Comparison of ENCODE assay signal across 17 cellular contexts in the genomic region with DNA sequence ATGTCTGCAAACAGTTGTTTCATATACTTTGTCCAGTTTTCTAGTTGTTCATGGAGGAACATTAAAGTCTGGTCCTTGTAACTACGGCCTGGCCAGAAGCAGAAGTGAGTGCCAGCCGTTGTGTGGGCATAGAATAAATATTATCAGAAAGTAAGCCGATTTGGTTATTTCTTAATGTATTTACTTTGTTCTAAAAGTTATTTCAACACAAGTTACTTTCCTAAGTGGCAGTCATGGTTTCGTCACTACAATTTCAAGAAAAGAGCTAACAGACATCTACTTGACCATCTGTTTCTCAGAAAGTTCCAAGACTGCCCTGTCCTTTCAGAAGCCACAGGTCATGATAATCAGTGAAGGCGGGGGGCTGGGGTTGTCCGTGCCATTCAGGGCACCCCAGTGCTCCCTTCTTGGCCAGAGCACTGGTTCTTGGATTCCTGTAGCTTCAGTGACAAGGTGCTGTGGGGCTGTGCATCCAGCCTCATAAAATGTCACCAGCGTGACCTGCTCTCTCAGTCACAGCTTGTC. TPM values are rescaled to one million over a fixed set of nuclear protein-coding genes. Genes with fewer than 3 reads are reported as not detected.
DNase-seq lines count a peak whose midpoint lies in the region; TF ChIP-seq lines count a peak whose summit lies in the region.
"Had no signal": no experiment of that assay in that cellular context is flagged by ENCODE, and none has a peak within 500 bp of the region (broad histone marks: within the 10 kb centered on the region; RNA-seq: fewer than 3 reads in every experiment).

No MANE protein-coding gene starts in this region.

- no peak overlapping the region for H2BK12ac ChIP-seq in trophoblast cell (ENCODE audit: low read length)

- no peak overlapping the region for H2BK120ac ChIP-seq in trophoblast cell (ENCODE audit: insufficient read depth, low read length, poor library complexity)

- H2BK5ac ChIP-seq in trophoblast cell (ENCODE audit: low read depth, low read length, poor library complexity): no peak overlapping the region

- peak overlapping the region; percentile 81 to 83 for H3K9ac ChIP-seq in liver (ENCODE audit: low read depth in 1 of 2, low read length in 2 of 2)
- no peak overlapping the region for H3K9ac ChIP-seq in trophoblast cell (ENCODE audit: low read length)
- H3K9ac ChIP-seq: BLaER1 treated with 17β-estradiol and CSF1 and Interleukin-3, amounts not matched to agents 10 nM and 100 nM had no signal

- WGBS in liver: 44% methylated on average over 7 of the region's 7 CpGs
- 79% methylated on average over 7 of the region's 7 CpGs for WGBS in prostate gland
- no CpG with 5 or more reads among the region's 7 CpGs for WGBS in trophoblast cell (ENCODE audit: extremely low coverage, insufficient coverage, insufficient read length)

- TF ChIP-seq POLR2A in prostate gland (IDR thresholded peaks at IDR 0.05): no peak

- H3K4me1 ChIP-seq in liver (ENCODE audit: control insufficient read depth in 4 of 4, insufficient read depth in 4 of 4, low read length in 3 of 4) (peaks cover 14 to 78% (median 47%) of the 10 kb centered on the region in 4 donors), prostate gland (replicated peaks) (peaks cover 17% of the 10 kb centered on the region), trophoblast cell (ENCODE audit: control insufficient read depth in 1 of 2, insufficient read depth in 2 of 2, low read length in 2 of 2) (peaks cover 5 to 7% of the 10 kb centered on the region in 2 experiments)

- H3K18ac ChIP-seq in trophoblast cell (ENCODE audit: low read length): no peak overlapping the region

- H3K79me2 ChIP-seq in trophoblast cell (ENCODE audit: control insufficient read depth, insufficient read depth, low read length, poor library complexity): no peaks in the 10 kb centered on the region

- no peaks in the 10 kb centered on the region for H3K79me1 ChIP-seq in trophoblast cell (ENCODE audit: low read length)

- no peaks in the 10 kb centered on the region for H3K27me3 ChIP-seq in liver (ENCODE audit: control insufficient read depth in 4 of 4, insufficient read depth in 4 of 4, low read length in 3 of 4)
- H3K27me3 ChIP-seq in prostate gland (replicated peaks; ENCODE audit: insufficient read depth): no peaks in the 10 kb centered on the region
- no peaks in the 10 kb centered on the region for H3K27me3 ChIP-seq in trophoblast cell (ENCODE audit: insufficient read depth, low read length)
- H3K27me3 ChIP-seq: BLaER1 treated with 17β-estradiol and CSF1 and Interleukin-3, amounts not matched to agents 10 nM and 100 nM had no signal

- H2AFZ ChIP-seq in trophoblast cell (ENCODE audit: insufficient read depth, low read length, poor library complexity): no peak overlapping the region

- no peak overlapping the region for H3K4ac ChIP-seq in trophoblast cell (ENCODE audit: low read depth, low read length)

- peak; percentile 34 for DNase-seq in MV-4-11 (lab: John Stamatoyannopoulos, UW)
- no peak for DNase-seq in prostate gland (ENCODE audit: low spot score)
- DNase-seq in trophoblast cell: no peak
- no peak for DNase-seq in NAMALWA (ENCODE audit: low spot score)
- no peak for DNase-seq in glomerular visceral epithelial cell (ENCODE audit: extremely low spot score)
- DNase-seq: GOT3, KBM-7, NCI-H1048, NCI-H1436, NCI-H1930, NCI-H345, NCI-H524 treated with DMSO at 0.1 percent for 48 hours, PC-3, RPMI8226 had no signal

- no peak overlapping the region for H4K12ac ChIP-seq in trophoblast cell (ENCODE audit: low read depth, low read length)

- H3K4me2 ChIP-seq in trophoblast cell (ENCODE audit: low read length): no peak overlapping the region
- H3K4me2 ChIP-seq: BLaER1 treated with 17β-estradiol and CSF1 and Interleukin-3, amounts not matched to agents 10 nM and 100 nM had no signal

- no peak overlapping the region for H4K8ac ChIP-seq in trophoblast cell (ENCODE audit: low read depth, low read length)

- no peak overlapping the region for H2AK5ac ChIP-seq in trophoblast cell (ENCODE audit: low read length)

- H3K23ac ChIP-seq in trophoblast cell (ENCODE audit: low read length): no peak overlapping the region

- TF ChIP-seq CTCF in C4-2B (conservative IDR thresholded peaks at IDR 0.05) (no peak), liver (IDR thresholded peaks at IDR 0.05; ENCODE audit: low read depth, low read length, missing input control) (no peak), prostate gland (IDR thresholded peaks at IDR 0.05) (no peak)

- peak overlapping the region; percentile 100 for H3K27ac ChIP-seq in C4-2B
- H3K27ac ChIP-seq in liver (ENCODE audit: low read depth in 1 of 2, low read length in 2 of 2): peak overlapping the region; percentile 89 to 93
- peak overlapping the region; percentile 90 to 99 for H3K27ac ChIP-seq in prostate gland
- no peak overlapping the region for H3K27ac ChIP-seq in trophoblast cell (ENCODE audit: low read depth, low read length)
- H3K27ac ChIP-seq: BLaER1 treated with 17β-estradiol and CSF1 and Interleukin-3, amounts not matched to agents 10 nM and 100 nM had no signal

- intact Hi-C loops in prostate gland (cut with DNase I): no loop called here

- H3K4me3 ChIP-seq in liver (ENCODE audit: low read depth in 1 of 3, low read length in 3 of 3): no peak overlapping the region
- H3K4me3 ChIP-seq in prostate gland: no peak overlapping the region
- no peak overlapping the region for H3K4me3 ChIP-seq in trophoblast cell (ENCODE audit: low read depth, low read length)
- H3K4me3 ChIP-seq: BLaER1 treated with 17β-estradiol and CSF1 and Interleukin-3, amounts not matched to agents 10 nM and 100 nM had no signal

- H3K36me3 ChIP-seq in liver (ENCODE audit: control insufficient read depth in 4 of 4, insufficient read depth in 3 of 4, low read depth in 1 of 4, low read length in 3 of 4) (no peaks in the 10 kb centered on the region), prostate gland (no peaks in the 10 kb centered on the region), trophoblast cell (ENCODE audit: control insufficient read depth in 1 of 2, insufficient read depth in 2 of 2, low read length in 2 of 2) (peaks cover 13 to 14% of the 10 kb centered on the region in 2 experiments)

- H3K9me3 ChIP-seq in liver (ENCODE audit: control insufficient read depth in 4 of 4, low read length in 3 of 4): no peaks in the 10 kb centered on the region
- H3K9me3 ChIP-seq in prostate gland: no peaks in the 10 kb centered on the region
- no peaks in the 10 kb centered on the region for H3K9me3 ChIP-seq in trophoblast cell (ENCODE audit: insufficient read depth, low read depth, low read length)
- H3K9me3 ChIP-seq: BLaER1 treated with 17β-estradiol and CSF1 and Interleukin-3, amounts not matched to agents 10 nM and 100 nM had no signal

- H3K14ac ChIP-seq in trophoblast cell (ENCODE audit: low read length): no peak overlapping the region

- no peak for TF ChIP-seq RAD21 in liver (IDR thresholded peaks at IDR 0.05)

- H4K91ac ChIP-seq in trophoblast cell (ENCODE audit: low read depth, low read length): no peak overlapping the region

TF ChIP-seq in liver, 16 proteins besides CTCF, POLR2A, EP300 and RAD21 (continues in another document):
- TF ChIP-seq HNF4G (IDR thresholded peaks at IDR 0.05): no peak
- TF ChIP-seq YY1 (IDR thresholded peaks at IDR 0.05): peak; percentile 51
- TF ChIP-seq, protein P1, sequence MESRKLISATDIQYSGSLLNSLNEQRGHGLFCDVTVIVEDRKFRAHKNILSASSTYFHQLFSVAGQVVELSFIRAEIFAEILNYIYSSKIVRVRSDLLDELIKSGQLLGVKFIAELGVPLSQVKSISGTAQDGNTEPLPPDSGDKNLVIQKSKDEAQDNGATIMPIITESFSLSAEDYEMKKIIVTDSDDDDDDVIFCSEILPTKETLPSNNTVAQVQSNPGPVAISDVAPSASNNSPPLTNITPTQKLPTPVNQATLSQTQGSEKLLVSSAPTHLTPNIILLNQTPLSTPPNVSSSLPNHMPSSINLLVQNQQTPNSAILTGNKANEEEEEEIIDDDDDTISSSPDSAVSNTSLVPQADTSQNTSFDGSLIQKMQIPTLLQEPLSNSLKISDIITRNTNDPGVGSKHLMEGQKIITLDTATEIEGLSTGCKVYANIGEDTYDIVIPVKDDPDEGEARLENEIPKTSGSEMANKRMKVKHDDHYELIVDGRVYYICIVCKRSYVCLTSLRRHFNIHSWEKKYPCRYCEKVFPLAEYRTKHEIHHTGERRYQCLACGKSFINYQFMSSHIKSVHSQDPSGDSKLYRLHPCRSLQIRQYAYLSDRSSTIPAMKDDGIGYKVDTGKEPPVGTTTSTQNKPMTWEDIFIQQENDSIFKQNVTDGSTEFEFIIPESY (IDR thresholded peaks at IDR 0.05): no peak
- peak; percentile 31 for TF ChIP-seq FOXA2 (IDR thresholded peaks at IDR 0.05)
- no peak for TF ChIP-seq NR2F2 (IDR thresholded peaks at IDR 0.05)
- peak; percentile 53 for TF ChIP-seq FOXA1 (IDR thresholded peaks at IDR 0.05)
- TF ChIP-seq RXRA (IDR thresholded peaks at IDR 0.05): peak; percentile 21 to 81
- no peak for TF ChIP-seq EGR1 (IDR thresholded peaks at IDR 0.05; ENCODE audit: low read depth in 2 of 2)

RNA-seq across cellular contexts. Expression of a gene that starts 14.9 kb away (rescaled TPM):
- total RNA-seq in liver: 100 to 1,000 TPM; 184 to 229 TPM
- polyA plus RNA-seq in liver: 10 to 100 TPM; 53.1 to 75.3 TPM
- total RNA-seq in prostate gland: 100 to 1,000 TPM; 192 to 388 TPM
- polyA plus RNA-seq in trophoblast cell (2013): 120 and 124 TPM in 2 replicates

RNA-seq across cellular contexts. Expression of a gene that starts 47.3 kb away (rescaled TPM):
- total RNA-seq in liver (10 to 100 TPM; 40.6 to 59.5 TPM), prostate gland (100 to 1,000 TPM in 1 of 2 donors, 10 to 100 TPM in 1; 95.9 to 119 TPM)
- polyA plus RNA-seq in liver: 10 to 100 TPM; 47.2 to 74.7 TPM
- 23.6 and 26.7 TPM in 2 replicates for polyA plus RNA-seq in trophoblast cell (2013)
